In the genomic region with DNA sequence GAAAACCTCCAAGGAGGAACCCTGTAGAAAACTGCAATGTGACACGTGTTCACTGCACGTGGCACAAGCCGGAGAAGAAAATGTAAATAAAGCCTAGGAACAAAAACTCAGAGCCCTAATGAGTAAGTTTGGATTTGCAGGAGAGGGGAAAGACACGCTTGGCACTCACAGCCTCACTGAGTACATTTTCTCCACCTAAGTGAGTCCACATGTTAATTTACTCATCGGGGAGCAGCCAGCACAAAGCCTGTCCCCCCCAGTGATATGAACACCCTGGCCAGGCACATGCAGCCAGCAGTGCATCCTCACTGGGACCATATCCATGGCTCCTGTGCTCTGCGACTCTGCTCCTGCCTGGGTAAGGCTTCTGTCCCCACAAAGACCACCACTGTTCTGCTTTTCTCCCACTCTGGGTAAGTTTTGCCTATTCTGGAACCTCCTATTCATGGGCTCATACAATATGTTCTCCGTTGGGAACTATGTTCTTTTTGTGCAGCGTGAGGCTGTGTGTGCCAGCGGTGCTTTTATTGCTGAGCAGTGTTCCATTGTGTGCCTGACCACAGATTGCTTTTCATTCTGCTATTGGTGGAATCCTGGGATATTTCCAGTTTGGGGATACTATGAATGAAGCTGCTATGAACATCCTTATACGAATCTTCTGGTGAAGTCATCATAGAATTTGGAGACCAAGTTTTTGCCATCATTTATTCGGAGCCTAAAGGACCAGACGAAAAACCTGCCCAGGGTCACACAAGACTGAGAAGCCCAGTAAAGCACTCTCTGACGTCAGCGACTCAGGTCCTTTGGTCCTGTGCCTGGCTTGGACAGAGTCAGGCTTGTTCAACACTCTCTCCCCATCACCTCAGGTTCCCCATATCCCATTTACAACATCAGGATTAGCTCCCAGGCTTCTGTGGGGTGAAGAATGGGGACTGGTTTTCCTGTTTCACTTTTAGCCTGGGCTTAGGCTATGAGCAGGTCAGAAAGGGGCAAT, we compare ENCODE assay signal across 13 cellular contexts. TPM values are rescaled to one million over a fixed set of nuclear protein-coding genes. Genes with fewer than 3 reads are reported as not detected.
DNase-seq lines count a peak whose midpoint lies in the region; ATAC-seq, FAIRE-seq and TF ChIP-seq lines count a peak whose summit lies in the region.
"Had no signal": no experiment of that assay in that cellular context is flagged by ENCODE, and none has a peak within 500 bp of the region (broad histone marks: within the 10 kb centered on the region; RNA-seq: fewer than 3 reads in every experiment).

No MANE protein-coding gene starts in this region.

- peak; percentile 30 for DNase-seq in activated CD8-positive, alpha-beta memory T cell treated with anti-CD3 and anti-CD28 coated beads, Interleukin-2, amount 50 U/mL, for 48 hours
- no peak for DNase-seq in activated CD8-positive, alpha-beta memory T cell treated with anti-CD3 and anti-CD28 coated beads, Interleukin-2, amount 50 U/mL, for 4 hours
- DNase-seq in astrocyte of the hippocampus (ENCODE audit: low read depth, low spot score) (peak; percentile 75), memory B cell (ENCODE audit: low spot score in 2 of 2) (no peak), testis (peak; percentile 64), NCI-H82 treated with DMSO at 0.1 percent for 48 hours (lab: John Stamatoyannopoulos, UW; ENCODE audit: unreplicated experiment) (no peak), GM19238 (ENCODE audit: insufficient read length, low spot score) (no peak), D721Med (ENCODE audit: insufficient read length, low spot score) (no peak)
- DNase-seq: NCI-H524; stimulated activated CD8-positive, alpha-beta memory T cell treated with anti-CD3 and anti-CD28 coated beads, Interleukin-4, amount 100 ng/mL, for 48 hours had no signal

- no peaks in the 10 kb centered on the region for H3K9me3 Mint-ChIP-seq in memory B cell

- H3K27me3 ChIP-seq in testis: no peaks in the 10 kb centered on the region

- H3K4me3 ChIP-seq in testis: no peak overlapping the region

- no peaks in the 10 kb centered on the region for H3K27me3 Mint-ChIP-seq in memory B cell

- H3K4me1 Mint-ChIP-seq in memory B cell: peaks cover 42% of the 10 kb centered on the region

- peaks cover 2% of the 10 kb centered on the region for H3K36me3 Mint-ChIP-seq in memory B cell

- intact Hi-C loops in testis (cut with DNase I; ENCODE audit: low total_unique reads): no loop called here

- TF ChIP-seq POLR2A in testis (IDR thresholded peaks at IDR 0.05): no peak

- H3K9me3 ChIP-seq in testis: no peaks in the 10 kb centered on the region

- H3K36me3 ChIP-seq in testis (ENCODE audit: low read depth, missing control alignments): no peaks in the 10 kb centered on the region

- no peak for ATAC-seq in memory B cell (ENCODE audit: low read depth)

- H3K4me1 ChIP-seq in testis: peaks cover 5% of the 10 kb centered on the region

- 36 to 52% methylated on average over 14 of the region's 14 CpGs for WGBS in testis, 2 donors

- TF ChIP-seq CTCF in testis (IDR thresholded peaks at IDR 0.05) (no peak), D721Med (IDR thresholded peaks at IDR 0.05; ENCODE audit: insufficient read depth, missing control alignments) (no peak)

- peak overlapping the region; percentile 54 for H3K4me3 Mint-ChIP-seq in memory B cell

- peak overlapping the region; percentile 69 to 85 for H3K27ac ChIP-seq in testis

- FAIRE-seq in D721Med (lab: Jason Lieb, UNC): no peak
- FAIRE-seq: bronchial epithelial cell, frontal cortex had no signal

- H3K27ac Mint-ChIP-seq in memory B cell: peak overlapping the region; percentile 85

RNA-seq across cellular contexts. Expression of a gene that starts 53.3 kb away (rescaled TPM):
- total RNA-seq in testis: 1 to 10 TPM; 2.1 to 8.1 TPM
- polyA plus RNA-seq in testis (ENCODE audit: insufficient read depth, low read depth, low replicate concordance): 4.6 TPM
- total RNA-seq: A172 had no signal

Comparison
In these comparisons a context has a peak if more than half of its experiments do, and no peak if none do; other contexts are left out.
1. DNase-seq: peak in activated CD8-positive, alpha-beta memory T cell treated with anti-CD3 and anti-CD28 coated beads, Interleukin-2, amount 50 U/mL, for 48 hours (single experiment), astrocyte of the hippocampus (single experiment) and testis (single experiment); none in activated CD8-positive, alpha-beta memory T cell treated with anti-CD3 and anti-CD28 coated beads, Interleukin-2, amount 50 U/mL, for 4 hours (single experiment), memory B cell (0 of 2), NCI-H82 treated with DMSO at 0.1 percent for 48 hours (single experiment), GM19238 (single experiment) and D721Med (single experiment).